14 cellular contexts compared by ENCODE assay signal in genomic region chr15:67547836-67548531, GRCh38. TPM values are rescaled to one million over a fixed set of nuclear protein-coding genes. Genes with fewer than 3 reads are reported as not detected.
A peak's percentile ranks its signal among the peaks of the same experiment; 100 is the strongest.
DNase-seq lines count a peak whose midpoint lies in the region; FAIRE-seq and TF ChIP-seq lines count a peak whose summit lies in the region.
"Had no signal": no experiment of that assay in that cellular context is flagged by ENCODE, and none has a peak within 500 bp of the region (broad histone marks: within the 10 kb centered on the region; RNA-seq: fewer than 3 reads in every experiment).

No MANE protein-coding gene starts in this region.

- intact Hi-C loops in dorsolateral prefrontal cortex (cut with DNase I) = loop anchor here in 1 of 2 donors (10.0 kb wide), 2 partner anchors 167 to 727 kb away; partner anchors contain the start of gene FEM1B

- TF ChIP-seq RAD21 in neural cell (conservative IDR thresholded peaks at IDR 0.05) = no peak

- no peaks in the 10 kb centered on the region for H3K9me2 ChIP-seq in neural cell (ENCODE audit: insufficient read depth, low read length)
- no peaks in the 10 kb centered on the region for H3K9me2 ChIP-seq in MM.1S (replicated peaks; ENCODE audit: insufficient read depth, low read length)

- DNase-seq in EH (ENCODE audit: low read depth) (peak; percentile 51), RKO (ENCODE audit: low spot score) (peak; percentile 65), dorsolateral prefrontal cortex (no peak), T-helper 1 cell (no peak), NCI-H1092 (lab: John Stamatoyannopoulos, UW) (no peak), H54 (ENCODE audit: insufficient read length, low spot score) (no peak), MM.1S (no peak)
- DNase-seq: activated CD8-positive, alpha-beta memory T cell treated with anti-CD3 and anti-CD28 coated beads, Interleukin-2, amount 10 ng/mL, durations not matched to agents 7 days and 5 days; activated naive CD8-positive, alpha-beta T cell treated with anti-CD3 and anti-CD28 coated beads, Interleukin-2, amount 10 ng/mL, durations not matched to agents 7 days and 5 days; NCI-H187 treated with DMSO at 0.1 percent for 48 hours had no signal

- H3K79me2 ChIP-seq in neural cell (replicated peaks; ENCODE audit: insufficient read depth, low read length) = peaks cover 16% of the 10 kb centered on the region
- H3K79me2 ChIP-seq in MM.1S (ENCODE audit: low read length) = peaks cover 4% of the 10 kb centered on the region; the same call in 1 of the 2 replicates

- H3K27me3 ChIP-seq in dorsolateral prefrontal cortex (no peaks in the 10 kb centered on the region), neural cell (ENCODE audit: insufficient read depth, low read depth, low read length) (no peaks in the 10 kb centered on the region), MM.1S (replicated peaks; ENCODE audit: insufficient read depth, low read length) (no peaks in the 10 kb centered on the region)
- H3K27me3 ChIP-seq: vagina had no signal

- H3K27ac ChIP-seq in dorsolateral prefrontal cortex = peak overlapping the region in 38 of 59 donors; percentile 2 to 72 (median 36)
- H3K27ac ChIP-seq in neural cell (ENCODE audit: low read length) = peak overlapping the region; percentile 73
- H3K27ac ChIP-seq in MM.1S (ENCODE audit: low read length) = no peak overlapping the region
- H3K27ac ChIP-seq: vagina had no signal

- H3K9ac ChIP-seq in neural cell (ENCODE audit: low read length) = peak overlapping the region; percentile 30
- H3K9ac ChIP-seq in MM.1S (ENCODE audit: low read length) = no peak overlapping the region

- H3F3A ChIP-seq in neural cell (ENCODE audit: insufficient read depth, low read length, poor library complexity, severe bottlenecking) = no peaks in the 10 kb centered on the region
- peaks cover 3% of the 10 kb centered on the region; the same call in 1 of the 2 replicates for H3F3A ChIP-seq in MM.1S (ENCODE audit: insufficient read depth, low read length)

- no peaks in the 10 kb centered on the region for H3K9me3 ChIP-seq in neural cell (ENCODE audit: low read length)
- H3K9me3 ChIP-seq in MM.1S (replicated peaks; ENCODE audit: insufficient read depth, low read length) = no peaks in the 10 kb centered on the region
- H3K9me3 ChIP-seq: vagina had no signal

- no peak for FAIRE-seq in H54 (lab: Jason Lieb, UNC)
- FAIRE-seq: endometrium, small intestine had no signal

- TF ChIP-seq CTCF in dorsolateral prefrontal cortex (IDR thresholded peaks at IDR 0.05 in 54 of 56, conservative IDR thresholded peaks at IDR 0.05 in 2 of 56; ENCODE audit: low read depth in 1 of 56, partially characterized antibody in 56 of 56) = no peak
- TF ChIP-seq CTCF in neural cell (IDR thresholded peaks at IDR 0.05; ENCODE audit: poor library complexity, severe bottlenecking) = no peak
- TF ChIP-seq CTCF in MM.1S (IDR thresholded peaks at IDR 0.05; ENCODE audit: low read length) = no peak

- H3K4me2 ChIP-seq in neural cell (ENCODE audit: low read length) (peak overlapping the region; percentile 53), MM.1S (ENCODE audit: low read depth, low read length) (no peak overlapping the region)

- H2AFZ ChIP-seq in neural cell (ENCODE audit: low read depth, low read length) = no peak overlapping the region
- H2AFZ ChIP-seq in MM.1S (ENCODE audit: low read length) = no peak overlapping the region

- no peak for TF ChIP-seq EP300 in neural cell (conservative IDR thresholded peaks at IDR 0.05; ENCODE audit: poor library complexity, severe bottlenecking)

- H4K20me1 ChIP-seq in neural cell (ENCODE audit: insufficient read depth) (no peaks in the 10 kb centered on the region), MM.1S (ENCODE audit: insufficient read depth, low read length) (no peaks in the 10 kb centered on the region)

- peak overlapping the region in 10 of 59 donors; percentile 2 to 33 (median 22) for H3K4me3 ChIP-seq in dorsolateral prefrontal cortex
- peak overlapping the region; percentile 56 for H3K4me3 ChIP-seq in neural cell (ENCODE audit: low read length)
- no peak overlapping the region for H3K4me3 ChIP-seq in MM.1S (ENCODE audit: low read length)
- H3K4me3 ChIP-seq: vagina had no signal

- peaks cover 6% of the 10 kb centered on the region for H3K4me1 ChIP-seq in MM.1S (ENCODE audit: low read length)

- TF ChIP-seq POLR2A in H54 (IDR thresholded peaks at IDR 0.05; ENCODE audit: low read depth, low read length) = no peak

- no peaks in the 10 kb centered on the region for H3K36me3 ChIP-seq in neural cell (ENCODE audit: insufficient read depth, low read length)
- H3K36me3 ChIP-seq in MM.1S (replicated peaks; ENCODE audit: insufficient read depth, low read length) = 0 out of 2 replicates have a peak, but pooled peaks cover 2% of the 10 kb centered on the region

TF ChIP-seq in neural cell, 6 proteins besides CTCF, POLR2A, EP300 and RAD21:
- TF ChIP-seq TAF1 (IDR thresholded peaks at IDR 0.05; ENCODE audit: low read depth) = no peak
- TF ChIP-seq MXI1 (conservative IDR thresholded peaks at IDR 0.05; ENCODE audit: poor library complexity, severe bottlenecking) = no peak
- TF ChIP-seq POLR2AphosphoS5 (IDR thresholded peaks at IDR 0.05) = no peak
- TF ChIP-seq EZH2 (IDR thresholded peaks at IDR 0.05; ENCODE audit: borderline replicate concordance, insufficient read depth, low read length, poor library complexity, severe bottlenecking) = no peak
- TF ChIP-seq, protein P1, sequence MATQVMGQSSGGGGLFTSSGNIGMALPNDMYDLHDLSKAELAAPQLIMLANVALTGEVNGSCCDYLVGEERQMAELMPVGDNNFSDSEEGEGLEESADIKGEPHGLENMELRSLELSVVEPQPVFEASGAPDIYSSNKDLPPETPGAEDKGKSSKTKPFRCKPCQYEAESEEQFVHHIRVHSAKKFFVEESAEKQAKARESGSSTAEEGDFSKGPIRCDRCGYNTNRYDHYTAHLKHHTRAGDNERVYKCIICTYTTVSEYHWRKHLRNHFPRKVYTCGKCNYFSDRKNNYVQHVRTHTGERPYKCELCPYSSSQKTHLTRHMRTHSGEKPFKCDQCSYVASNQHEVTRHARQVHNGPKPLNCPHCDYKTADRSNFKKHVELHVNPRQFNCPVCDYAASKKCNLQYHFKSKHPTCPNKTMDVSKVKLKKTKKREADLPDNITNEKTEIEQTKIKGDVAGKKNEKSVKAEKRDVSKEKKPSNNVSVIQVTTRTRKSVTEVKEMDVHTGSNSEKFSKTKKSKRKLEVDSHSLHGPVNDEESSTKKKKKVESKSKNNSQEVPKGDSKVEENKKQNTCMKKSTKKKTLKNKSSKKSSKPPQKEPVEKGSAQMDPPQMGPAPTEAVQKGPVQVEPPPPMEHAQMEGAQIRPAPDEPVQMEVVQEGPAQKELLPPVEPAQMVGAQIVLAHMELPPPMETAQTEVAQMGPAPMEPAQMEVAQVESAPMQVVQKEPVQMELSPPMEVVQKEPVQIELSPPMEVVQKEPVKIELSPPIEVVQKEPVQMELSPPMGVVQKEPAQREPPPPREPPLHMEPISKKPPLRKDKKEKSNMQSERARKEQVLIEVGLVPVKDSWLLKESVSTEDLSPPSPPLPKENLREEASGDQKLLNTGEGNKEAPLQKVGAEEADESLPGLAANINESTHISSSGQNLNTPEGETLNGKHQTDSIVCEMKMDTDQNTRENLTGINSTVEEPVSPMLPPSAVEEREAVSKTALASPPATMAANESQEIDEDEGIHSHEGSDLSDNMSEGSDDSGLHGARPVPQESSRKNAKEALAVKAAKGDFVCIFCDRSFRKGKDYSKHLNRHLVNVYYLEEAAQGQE (IDR thresholded peaks at IDR 0.05; ENCODE audit: borderline replicate concordance) = no peak
TF ChIP-seq in neural cell: peak in this region for 0.

RNA-seq across cellular contexts. Expression of gene MAP2K5, which starts 5.5 kb away (rescaled TPM):
- total RNA-seq in dorsolateral prefrontal cortex = 10 to 100 TPM; 31.3 to 69.6 (median 47.1) TPM
- 12.1 and 20.1 TPM in 2 replicates for polyA plus RNA-seq in neural cell
- 24.6 and 29.2 TPM in 2 replicates for polyA minus RNA-seq in neural cell

RNA-seq across cellular contexts. Expression of gene C15orf61, which starts 27.1 kb away (rescaled TPM):
- 10 to 100 TPM; 10.8 to 35.1 (median 19.3) TPM for total RNA-seq in dorsolateral prefrontal cortex
- 20.6 and 31.3 TPM in 2 replicates for polyA plus RNA-seq in neural cell
- 55.3 and 64.0 TPM in 2 replicates for polyA minus RNA-seq in neural cell

Comparison
In these comparisons a context has a peak if more than half of its experiments do, and no peak if none do; other contexts are left out.
1. DNase-seq: peak in EH (single experiment) and RKO (single experiment); none in dorsolateral prefrontal cortex (0 of 10), T-helper 1 cell (0 of 5), NCI-H1092 (single experiment), H54 (single experiment) and MM.1S (single experiment).